8 cellular contexts compared by ENCODE assay signal in the genomic region with DNA sequence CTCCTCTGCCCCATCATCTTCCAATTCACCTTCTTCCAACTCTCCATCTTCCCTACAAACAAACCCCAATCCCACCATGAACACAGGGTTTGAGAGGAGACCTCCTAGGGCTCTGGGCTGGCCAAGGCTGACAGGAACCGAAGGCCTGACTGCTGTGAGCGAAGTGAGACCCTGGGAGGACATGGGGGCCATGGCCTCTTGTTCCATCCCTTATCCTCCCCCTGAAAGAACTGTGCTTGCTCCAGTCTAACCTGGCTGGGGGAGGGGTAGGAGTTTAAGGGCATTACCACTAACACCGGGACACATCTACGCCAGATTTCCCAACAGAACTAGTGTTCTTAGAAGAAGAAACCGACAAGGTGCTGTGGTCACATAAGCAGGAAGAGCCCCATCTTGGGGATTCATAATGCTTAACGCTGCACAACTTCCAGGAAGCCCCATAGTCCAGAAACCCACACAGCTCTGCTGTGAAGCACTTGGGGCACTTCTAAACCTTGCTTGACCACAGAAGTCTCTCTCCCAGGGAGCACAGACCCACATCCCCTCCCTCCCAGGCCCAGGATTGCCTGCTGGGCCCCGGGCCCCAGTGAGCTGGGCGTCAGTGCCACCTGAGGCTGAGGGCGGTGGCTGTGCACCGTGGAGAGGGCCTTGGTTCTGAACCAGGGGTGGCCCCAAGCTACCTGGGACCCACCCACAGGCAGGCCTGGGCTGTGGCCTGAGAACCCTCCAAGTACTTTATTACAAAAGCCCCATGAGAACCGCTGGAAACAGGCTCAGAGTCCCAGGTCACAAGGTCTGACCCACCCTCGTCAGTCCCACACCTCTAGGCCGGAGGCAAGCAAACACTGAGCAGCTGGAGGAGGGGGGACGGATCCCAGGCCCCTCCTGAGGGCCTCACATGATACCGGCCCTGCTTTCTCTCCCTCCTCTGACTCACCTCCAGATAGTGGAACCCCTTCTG. TPM values are rescaled to one million over a fixed set of nuclear protein-coding genes. Genes with fewer than 3 reads are reported as not detected.
DNase-seq lines count a peak whose midpoint lies in the region; FAIRE-seq and TF ChIP-seq lines count a peak whose summit lies in the region.

No MANE protein-coding gene starts in this region.

- no peak for TF ChIP-seq CTCF in kidney (IDR thresholded peaks at IDR 0.05; ENCODE audit: borderline replicate concordance, extremely low read depth, insufficient read depth)

- H3K36me3 ChIP-seq in kidney (ENCODE audit: control insufficient read depth in 1 of 2, insufficient read depth in 2 of 2, low read length in 2 of 2), result peaks cover 9 to 11% of the 10 kb centered on the region in 2 donors

- peak overlapping the region; percentile 26 to 44 for H3K27ac ChIP-seq in kidney (ENCODE audit: low read depth in 2 of 2, low read length in 2 of 2)

- intact Hi-C loops in kidney (cut with DNase I), result no loop called here

- DNase-seq in Jurkat, Clone E6-1 (ENCODE audit: low read depth, low spot score), result peak; percentile 74
- DNase-seq in activated T-cell treated with anti-CD3 and anti-CD28 coated beads, Interleukin-2, amount 50 U/mL, for 48 hours, result peak; percentile 77 to 79
- peak; percentile 71 for DNase-seq in kidney
- DNase-seq in NCI-H446 (lab: John Stamatoyannopoulos, UW), result no peak
- DNase-seq in DMS114 treated with DMSO at 0.1 percent for 48 hours (lab: John Stamatoyannopoulos, UW; ENCODE audit: unreplicated experiment), result no peak
- DNase-seq in DMS79 treated with DMSO at 0.1 percent for 48 hours (lab: John Stamatoyannopoulos, UW), result no peak
- DNase-seq in DMS53 (lab: John Stamatoyannopoulos, UW), result no peak

- H3K4me1 ChIP-seq in kidney (ENCODE audit: control insufficient read depth in 1 of 2, insufficient read depth in 1 of 2, low read depth in 1 of 2, low read length in 2 of 2), result peaks cover 8 to 19% of the 10 kb centered on the region in 2 donors

- H3K4me1 Mint-ChIP-seq in stimulated activated naive CD8-positive, alpha-beta T cell treated with anti-CD3 and anti-CD28 coated beads, Interleukin-15, Interleukin-2, amounts not matched to agents 100 ng/mL and 50 ng/mL, for 24 hours (ENCODE audit: low read depth), result peaks cover 49% of the 10 kb centered on the region

- no peaks in the 10 kb centered on the region for H3K9me3 Mint-ChIP-seq in stimulated activated naive CD8-positive, alpha-beta T cell treated with anti-CD3 and anti-CD28 coated beads, Interleukin-15, Interleukin-2, amounts not matched to agents 100 ng/mL and 50 ng/mL, for 24 hours

- H3K36me3 Mint-ChIP-seq in stimulated activated naive CD8-positive, alpha-beta T cell treated with anti-CD3 and anti-CD28 coated beads, Interleukin-15, Interleukin-2, amounts not matched to agents 100 ng/mL and 50 ng/mL, for 24 hours (ENCODE audit: low read depth), result peaks cover 43% of the 10 kb centered on the region

- H3K4me3 ChIP-seq in Jurkat, Clone E6-1 (ENCODE audit: low read length), result no peak overlapping the region
- no peak overlapping the region for H3K4me3 ChIP-seq in kidney (ENCODE audit: low read length in 2 of 2)

- no peak for FAIRE-seq in kidney (lab: Jason Lieb, UNC)

- no peaks in the 10 kb centered on the region for H3K27me3 Mint-ChIP-seq in stimulated activated naive CD8-positive, alpha-beta T cell treated with anti-CD3 and anti-CD28 coated beads, Interleukin-15, Interleukin-2, amounts not matched to agents 100 ng/mL and 50 ng/mL, for 24 hours

- no peaks in the 10 kb centered on the region for H3K9me3 ChIP-seq in kidney (ENCODE audit: control insufficient read depth in 1 of 2, low read length in 2 of 2)

- peak overlapping the region; percentile 85 for H3K27ac Mint-ChIP-seq in stimulated activated naive CD8-positive, alpha-beta T cell treated with anti-CD3 and anti-CD28 coated beads, Interleukin-15, Interleukin-2, amounts not matched to agents 100 ng/mL and 50 ng/mL, for 24 hours

- H3K4me3 Mint-ChIP-seq in stimulated activated naive CD8-positive, alpha-beta T cell treated with anti-CD3 and anti-CD28 coated beads, Interleukin-15, Interleukin-2, amounts not matched to agents 100 ng/mL and 50 ng/mL, for 24 hours, result peak overlapping the region; percentile 47

- H3K9ac ChIP-seq in kidney (ENCODE audit: low read length in 2 of 2), result no peak overlapping the region

RNA-seq across cellular contexts. Expression of a gene that starts 18.7 kb away (rescaled TPM):
- polyA plus RNA-seq in Jurkat, Clone E6-1 (2012; ENCODE audit: insufficient read depth, insufficient read length), result 9.1 TPM
- total RNA-seq in kidney, result 55.2 TPM
- 5.7 TPM for polyA plus RNA-seq in kidney (ENCODE audit: insufficient read depth, low read depth, low replicate concordance)

RNA-seq across cellular contexts. Expression of a gene that starts 35.8 kb away (rescaled TPM):
- 227 TPM for polyA plus RNA-seq in Jurkat, Clone E6-1 (2012; ENCODE audit: insufficient read depth, insufficient read length)
- 49.4 TPM for total RNA-seq in kidney
- 39.5 TPM for polyA plus RNA-seq in kidney (ENCODE audit: insufficient read depth, low read depth, low replicate concordance)

RNA-seq across cellular contexts. Expression of a gene that starts 46.4 kb away (rescaled TPM):
- 76.2 TPM for polyA plus RNA-seq in Jurkat, Clone E6-1 (2012; ENCODE audit: insufficient read depth, insufficient read length)
- 34.1 TPM for total RNA-seq in kidney
- polyA plus RNA-seq in kidney (ENCODE audit: insufficient read depth, low read depth, low replicate concordance), result 57.9 TPM

Comparison
In these comparisons a context has a peak if more than half of its experiments do, and no peak if none do; other contexts are left out.
1. DNase-seq: peak in Jurkat, Clone E6-1 (single experiment), activated T-cell treated with anti-CD3 and anti-CD28 coated beads, Interleukin-2, amount 50 U/mL, for 48 hours (2 of 2) and kidney (single experiment); none in NCI-H446 (0 of 2), DMS114 treated with DMSO at 0.1 percent for 48 hours (single experiment), DMS79 treated with DMSO at 0.1 percent for 48 hours (single experiment) and DMS53 (single experiment).